Comparison of ENCODE assay signal across 8 cellular contexts in the genomic region with DNA sequence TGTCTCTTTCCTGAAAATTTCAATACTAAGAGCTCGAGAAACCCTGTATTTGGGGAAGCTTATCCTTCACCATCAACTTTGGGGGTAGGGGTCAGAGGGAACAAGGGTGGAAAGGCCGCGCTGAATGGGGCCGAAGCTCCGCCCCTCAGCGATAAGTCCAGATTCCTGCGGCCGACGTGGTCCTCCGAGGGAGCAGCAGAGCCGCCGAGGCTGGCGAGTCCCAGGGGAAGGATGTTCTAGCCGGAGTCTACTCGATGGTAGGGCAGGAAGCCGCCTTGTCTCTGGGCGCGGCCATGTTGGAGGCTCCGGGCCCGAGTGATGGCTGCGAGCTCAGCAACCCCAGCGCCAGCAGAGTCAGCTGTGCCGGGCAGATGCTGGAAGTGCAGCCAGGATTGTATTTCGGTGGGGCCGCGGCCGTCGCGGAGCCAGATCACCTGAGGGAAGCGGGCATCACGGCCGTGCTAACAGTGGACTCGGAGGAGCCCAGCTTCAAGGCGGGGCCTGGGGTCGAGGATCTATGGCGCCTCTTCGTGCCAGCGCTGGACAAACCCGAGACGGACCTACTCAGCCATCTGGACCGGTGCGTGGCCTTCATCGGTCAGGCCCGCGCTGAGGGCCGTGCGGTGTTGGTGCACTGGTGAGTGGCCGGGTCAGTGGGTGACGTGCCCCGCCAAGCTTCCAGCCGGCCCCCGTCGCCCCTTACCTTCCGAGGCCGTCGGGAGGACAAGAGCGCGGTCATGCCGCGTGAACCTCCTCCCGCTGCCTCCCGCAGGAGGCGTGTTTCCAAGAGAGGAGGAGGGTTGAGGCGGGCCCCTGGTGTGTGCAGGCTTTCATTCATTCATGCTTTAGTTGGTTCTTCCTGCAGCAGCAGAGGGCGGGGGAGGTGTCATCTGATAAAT. TPM values are rescaled to one million over a fixed set of nuclear protein-coding genes. Genes with fewer than 3 reads are reported as not detected.
DNase-seq lines count a peak whose midpoint lies in the region; ATAC-seq and TF ChIP-seq lines count a peak whose summit lies in the region.

A gene with protein sequence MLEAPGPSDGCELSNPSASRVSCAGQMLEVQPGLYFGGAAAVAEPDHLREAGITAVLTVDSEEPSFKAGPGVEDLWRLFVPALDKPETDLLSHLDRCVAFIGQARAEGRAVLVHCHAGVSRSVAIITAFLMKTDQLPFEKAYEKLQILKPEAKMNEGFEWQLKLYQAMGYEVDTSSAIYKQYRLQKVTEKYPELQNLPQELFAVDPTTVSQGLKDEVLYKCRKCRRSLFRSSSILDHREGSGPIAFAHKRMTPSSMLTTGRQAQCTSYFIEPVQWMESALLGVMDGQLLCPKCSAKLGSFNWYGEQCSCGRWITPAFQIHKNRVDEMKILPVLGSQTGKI (plus strand): TSS at position 278 of the 899 bp plus-strand sequence. CDS start 16 bp downstream, at position 294.

- H3K27ac ChIP-seq in VCaP (peak within 1 kb of the TSS; percentile 92), breast epithelium (peak within 1 kb of the TSS; percentile 67 to 85), iPS-20b (ENCODE audit: low read length) (peak within 1 kb of the TSS; percentile 59), skin epidermis (peak within 1 kb of the TSS; percentile 58 to 95 (median 89))

- no peak; the same call in 1 of the 2 replicates for TF ChIP-seq CTCF in VCaP (conservative IDR thresholded peaks at IDR 0.05)
- TF ChIP-seq CTCF in breast epithelium (IDR thresholded peaks at IDR 0.05) = no peak

- no peaks in the 10 kb centered on the region for H3K27me3 ChIP-seq in breast epithelium
- H3K27me3 ChIP-seq in iPS-20b (ENCODE audit: insufficient read depth, low read length) = no peaks in the 10 kb centered on the region; the same call in 1 of the 2 replicates

- H3K4me1 ChIP-seq in breast epithelium = peaks cover 0 to 3% of the 10 kb centered on the region in 2 donors
- peaks cover 5% of the 10 kb centered on the region; the same call in 1 of the 2 replicates for H3K4me1 ChIP-seq in iPS-20b (ENCODE audit: insufficient read depth, low read length)

- H3K36me3 ChIP-seq in breast epithelium (no peaks in the 10 kb centered on the region), iPS-20b (ENCODE audit: insufficient read depth, low read depth, low read length) (peaks cover 38% of the 10 kb centered on the region)

- ATAC-seq in GM18861 (IDR thresholded peaks at IDR 0.05; ENCODE audit: unreplicated experiment) (peak; percentile 97), HG03097 (IDR thresholded peaks at IDR 0.05; ENCODE audit: low FRiP score, unreplicated experiment) (peak; percentile 86)

- in situ Hi-C loops in ACHN (cut with HindIII; ENCODE audit: low pct_ligation_motif_present, low pct_unique_long_range_greater_than_20kb, low sequenced_read_pairs) = no loop called here

- intact Hi-C loops in breast epithelium (cut with DNase I; ENCODE audit: low total_unique reads) = loop anchor here (10.0 kb wide), 1 partner anchor 265 kb away; no protein-coding TSS in a partner anchor

- TF ChIP-seq POLR2A in breast epithelium (IDR thresholded peaks at IDR 0.05) = no peak

- H3K9ac ChIP-seq in iPS-20b (ENCODE audit: low read depth, low read length) = peak within 1 kb of the TSS; percentile 91

- H3K4me3 ChIP-seq in breast epithelium = peak within 1 kb of the TSS; percentile 76 to 81 (median 78)
- peak within 1 kb of the TSS; percentile 84 for H3K4me3 ChIP-seq in iPS-20b (ENCODE audit: low read length)
- H3K4me3 ChIP-seq in skin epidermis = peak within 1 kb of the TSS; percentile 67 to 91 (median 85)

- no peaks in the 10 kb centered on the region for H3K9me3 ChIP-seq in breast epithelium
- H3K9me3 ChIP-seq in iPS-20b (ENCODE audit: insufficient read depth, low read depth, low read length) = no peaks in the 10 kb centered on the region

- peak; percentile 96 for DNase-seq in ACHN
- DNase-seq in NCI-H2171 treated with DMSO at 0.1 percent for 48 hours (lab: John Stamatoyannopoulos, UW) = peak; percentile 96
- DNase-seq in breast epithelium (ENCODE audit: low spot score in 2 of 2) = peak; percentile 85 to 89

RNA-seq across cellular contexts. Expression of the gene that starts here (rescaled TPM):
- 10 to 100 TPM; 14.6 to 44.9 (median 36.1) TPM for total RNA-seq in breast epithelium

Comparison
In these comparisons a context has a peak if more than half of its experiments do, and no peak if none do; other contexts are left out.
1. Peak in every context shown above with its lines: DNase-seq, ATAC-seq, H3K4me3 ChIP-seq and H3K27ac ChIP-seq.